ENCODE assay signal across 4 cellular contexts in the genomic region with DNA sequence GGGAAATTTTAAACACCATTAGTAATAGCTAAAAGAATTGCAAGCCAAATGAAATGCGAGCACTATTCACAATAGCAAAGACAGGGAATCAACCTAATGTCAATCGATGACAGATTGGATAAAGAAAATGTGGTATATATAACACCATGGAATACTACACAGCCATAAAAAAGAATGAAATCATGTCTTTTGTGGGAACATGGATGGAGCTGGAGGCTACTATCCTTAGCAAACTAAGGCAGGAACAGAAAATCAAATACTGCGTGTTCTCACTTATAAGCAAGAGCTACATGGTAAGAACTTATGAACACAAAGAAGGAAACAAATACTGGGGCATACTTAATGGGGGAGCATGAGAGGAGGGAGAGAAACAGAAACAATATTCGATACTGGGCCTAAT.
TF ChIP-seq lines count a peak whose summit lies in the region.

No MANE protein-coding gene starts in this region.

TF ChIP-seq in SK-N-SH treated with all-trans-retinoic acid at 6 μM for 48 hours, 23 proteins besides CTCF, POLR2A, EP300 and RAD21:
- TF ChIP-seq ZNF565 (CRISPR knock-in tag; conservative IDR thresholded peaks at IDR 0.05; ENCODE audit: low read depth) (no peak), ZNF8 (CRISPR knock-in tag; IDR thresholded peaks at IDR 0.05) (peak; percentile 56; the same call in 1 of the 2 replicates), ZFP30 (CRISPR knock-in tag; IDR thresholded peaks at IDR 0.05) (no peak), ISL1 (CRISPR knock-in tag; IDR thresholded peaks at IDR 0.05) (no peak), PPARA (CRISPR knock-in tag; IDR thresholded peaks at IDR 0.05; ENCODE audit: borderline replicate concordance) (no peak)
- TF ChIP-seq, protein P1, sequence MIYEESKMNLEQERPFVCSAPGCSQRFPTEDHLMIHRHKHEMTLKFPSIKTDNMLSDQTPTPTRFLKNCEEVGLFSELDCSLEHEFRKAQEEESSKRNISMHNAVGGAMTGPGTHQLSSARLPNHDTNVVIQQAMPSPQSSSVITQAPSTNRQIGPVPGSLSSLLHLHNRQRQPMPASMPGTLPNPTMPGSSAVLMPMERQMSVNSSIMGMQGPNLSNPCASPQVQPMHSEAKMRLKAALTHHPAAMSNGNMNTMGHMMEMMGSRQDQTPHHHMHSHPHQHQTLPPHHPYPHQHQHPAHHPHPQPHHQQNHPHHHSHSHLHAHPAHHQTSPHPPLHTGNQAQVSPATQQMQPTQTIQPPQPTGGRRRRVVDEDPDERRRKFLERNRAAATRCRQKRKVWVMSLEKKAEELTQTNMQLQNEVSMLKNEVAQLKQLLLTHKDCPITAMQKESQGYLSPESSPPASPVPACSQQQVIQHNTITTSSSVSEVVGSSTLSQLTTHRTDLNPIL (CRISPR knock-in tag; IDR thresholded peaks at IDR 0.05; ENCODE audit: low read depth) = no peak
- TF ChIP-seq, protein P2, sequence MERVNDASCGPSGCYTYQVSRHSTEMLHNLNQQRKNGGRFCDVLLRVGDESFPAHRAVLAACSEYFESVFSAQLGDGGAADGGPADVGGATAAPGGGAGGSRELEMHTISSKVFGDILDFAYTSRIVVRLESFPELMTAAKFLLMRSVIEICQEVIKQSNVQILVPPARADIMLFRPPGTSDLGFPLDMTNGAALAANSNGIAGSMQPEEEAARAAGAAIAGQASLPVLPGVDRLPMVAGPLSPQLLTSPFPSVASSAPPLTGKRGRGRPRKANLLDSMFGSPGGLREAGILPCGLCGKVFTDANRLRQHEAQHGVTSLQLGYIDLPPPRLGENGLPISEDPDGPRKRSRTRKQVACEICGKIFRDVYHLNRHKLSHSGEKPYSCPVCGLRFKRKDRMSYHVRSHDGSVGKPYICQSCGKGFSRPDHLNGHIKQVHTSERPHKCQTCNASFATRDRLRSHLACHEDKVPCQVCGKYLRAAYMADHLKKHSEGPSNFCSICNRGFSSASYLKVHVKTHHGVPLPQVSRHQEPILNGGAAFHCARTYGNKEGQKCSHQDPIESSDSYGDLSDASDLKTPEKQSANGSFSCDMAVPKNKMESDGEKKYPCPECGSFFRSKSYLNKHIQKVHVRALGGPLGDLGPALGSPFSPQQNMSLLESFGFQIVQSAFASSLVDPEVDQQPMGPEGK (CRISPR knock-in tag; IDR thresholded peaks at IDR 0.05; ENCODE audit: borderline replicate concordance) = no peak

TF ChIP-seq in SK-N-SH, 30 proteins besides CTCF, POLR2A, EP300 and RAD21:
- TF ChIP-seq JUND (IDR thresholded peaks at IDR 0.05) (no peak), MXI1 (IDR thresholded peaks at IDR 0.05; ENCODE audit: low read depth, low read length) (no peak), SMC3 (IDR thresholded peaks at IDR 0.05; ENCODE audit: low read depth, low read length) (no peak), EZH2phosphoT487 (IDR thresholded peaks at IDR 0.05; ENCODE audit: borderline replicate concordance, low read depth) (no peak), FOSL2 (IDR thresholded peaks at IDR 0.05; ENCODE audit: borderline replicate concordance, low read depth) (no peak), RCOR1 (IDR thresholded peaks at IDR 0.05; ENCODE audit: low read length) (no peak), RXRA (IDR thresholded peaks at IDR 0.05; ENCODE audit: borderline replicate concordance, low read depth) (no peak), TAF1 (IDR thresholded peaks at IDR 0.05; ENCODE audit: borderline replicate concordance, low read depth, low read length) (no peak), CHD2 (IDR thresholded peaks at IDR 0.05; ENCODE audit: low read length, partially characterized antibody) (no peak), MEF2A (IDR thresholded peaks at IDR 0.05; ENCODE audit: borderline replicate concordance, low read depth) (no peak)
- TF ChIP-seq, protein P3, sequence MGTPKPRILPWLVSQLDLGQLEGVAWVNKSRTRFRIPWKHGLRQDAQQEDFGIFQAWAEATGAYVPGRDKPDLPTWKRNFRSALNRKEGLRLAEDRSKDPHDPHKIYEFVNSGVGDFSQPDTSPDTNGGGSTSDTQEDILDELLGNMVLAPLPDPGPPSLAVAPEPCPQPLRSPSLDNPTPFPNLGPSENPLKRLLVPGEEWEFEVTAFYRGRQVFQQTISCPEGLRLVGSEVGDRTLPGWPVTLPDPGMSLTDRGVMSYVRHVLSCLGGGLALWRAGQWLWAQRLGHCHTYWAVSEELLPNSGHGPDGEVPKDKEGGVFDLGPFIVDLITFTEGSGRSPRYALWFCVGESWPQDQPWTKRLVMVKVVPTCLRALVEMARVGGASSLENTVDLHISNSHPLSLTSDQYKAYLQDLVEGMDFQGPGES (IDR thresholded peaks at IDR 0.05; ENCODE audit: low read depth, low read length) = no peak
- TF ChIP-seq, protein P4, sequence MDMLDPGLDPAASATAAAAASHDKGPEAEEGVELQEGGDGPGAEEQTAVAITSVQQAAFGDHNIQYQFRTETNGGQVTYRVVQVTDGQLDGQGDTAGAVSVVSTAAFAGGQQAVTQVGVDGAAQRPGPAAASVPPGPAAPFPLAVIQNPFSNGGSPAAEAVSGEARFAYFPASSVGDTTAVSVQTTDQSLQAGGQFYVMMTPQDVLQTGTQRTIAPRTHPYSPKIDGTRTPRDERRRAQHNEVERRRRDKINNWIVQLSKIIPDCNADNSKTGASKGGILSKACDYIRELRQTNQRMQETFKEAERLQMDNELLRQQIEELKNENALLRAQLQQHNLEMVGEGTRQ (IDR thresholded peaks at IDR 0.05; ENCODE audit: borderline replicate concordance, low read depth, low read length) = no peak

TF ChIP-seq in IMR-90, 13 proteins besides CTCF, POLR2A, EP300 and RAD21:
- TF ChIP-seq, protein P5, sequence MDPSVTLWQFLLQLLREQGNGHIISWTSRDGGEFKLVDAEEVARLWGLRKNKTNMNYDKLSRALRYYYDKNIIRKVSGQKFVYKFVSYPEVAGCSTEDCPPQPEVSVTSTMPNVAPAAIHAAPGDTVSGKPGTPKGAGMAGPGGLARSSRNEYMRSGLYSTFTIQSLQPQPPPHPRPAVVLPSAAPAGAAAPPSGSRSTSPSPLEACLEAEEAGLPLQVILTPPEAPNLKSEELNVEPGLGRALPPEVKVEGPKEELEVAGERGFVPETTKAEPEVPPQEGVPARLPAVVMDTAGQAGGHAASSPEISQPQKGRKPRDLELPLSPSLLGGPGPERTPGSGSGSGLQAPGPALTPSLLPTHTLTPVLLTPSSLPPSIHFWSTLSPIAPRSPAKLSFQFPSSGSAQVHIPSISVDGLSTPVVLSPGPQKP (IDR thresholded peaks at IDR 0.05; ENCODE audit: borderline replicate concordance, low read depth, low read length) = no peak
- no peak for TF ChIP-seq FOS (IDR thresholded peaks at IDR 0.05; ENCODE audit: low read depth, low read length)
- no peak for TF ChIP-seq RCOR1 (IDR thresholded peaks at IDR 0.05; ENCODE audit: insufficient replicate concordance, low read length)
- no peak for TF ChIP-seq MAZ (IDR thresholded peaks at IDR 0.05; ENCODE audit: borderline replicate concordance, low read depth, low read length)
- no peak for TF ChIP-seq MXI1 (IDR thresholded peaks at IDR 0.05; ENCODE audit: borderline replicate concordance, low read depth, low read length)
- TF ChIP-seq MAFK (IDR thresholded peaks at IDR 0.05; ENCODE audit: low read depth, low read length) = no peak
- no peak for TF ChIP-seq SMC3 (IDR thresholded peaks at IDR 0.05; ENCODE audit: low read depth, low read length)
- TF ChIP-seq, protein P4 (IDR thresholded peaks at IDR 0.05; ENCODE audit: low read depth, low read length) = no peak
- TF ChIP-seq CHD1 (IDR thresholded peaks at IDR 0.05; ENCODE audit: low read depth, low read length) = no peak
- no peak for TF ChIP-seq RFX5 (IDR thresholded peaks at IDR 0.05; ENCODE audit: low read depth, low read length)
- TF ChIP-seq BHLHE40 (IDR thresholded peaks at IDR 0.05; ENCODE audit: low read depth, low read length) = no peak
- TF ChIP-seq CEBPB (IDR thresholded peaks at IDR 0.05; ENCODE audit: low read depth, low read length) = no peak
- no peak for TF ChIP-seq NFE2L2 (IDR thresholded peaks at IDR 0.05; ENCODE audit: low read depth, low read length)

TF ChIP-seq in K562, 482 proteins besides CTCF, POLR2A, EP300 and RAD21 (continues in another document):
- TF ChIP-seq HIVEP1 (CRISPR knock-in tag; IDR thresholded peaks at IDR 0.05) (no peak), TRIM28 (IDR thresholded peaks at IDR 0.05) (no peak), MCM2 (IDR thresholded peaks at IDR 0.05; ENCODE audit: low read depth) (no peak), ZNF146 (CRISPR knock-in tag; IDR thresholded peaks at IDR 0.05; ENCODE audit: unreplicated experiment) (no peak), ZNF354B (CRISPR knock-in tag; IDR thresholded peaks at IDR 0.05) (no peak), NFYB (IDR thresholded peaks at IDR 0.05; ENCODE audit: extremely low read depth, insufficient read length) (no peak), MCM3 (IDR thresholded peaks at IDR 0.05) (no peak), MAFK (IDR thresholded peaks at IDR 0.05; ENCODE audit: low read length) (no peak), STAG1 (CRISPR knock-in tag; IDR thresholded peaks at IDR 0.05; ENCODE audit: borderline replicate concordance) (no peak), MEF2D (tag; conservative IDR thresholded peaks at IDR 0.05; ENCODE audit: low read depth) (no peak), STAT5A (IDR thresholded peaks at IDR 0.05; ENCODE audit: borderline replicate concordance, low read length) (no peak), ZNF764 (CRISPR knock-in tag; IDR thresholded peaks at IDR 0.05; ENCODE audit: low read depth) (no peak), CBX8 (IDR thresholded peaks at IDR 0.05; ENCODE audit: borderline replicate concordance, extremely low read depth, low read depth, low read length, poor library complexity, severe bottlenecking) (no peak)
- TF ChIP-seq, protein P6, sequence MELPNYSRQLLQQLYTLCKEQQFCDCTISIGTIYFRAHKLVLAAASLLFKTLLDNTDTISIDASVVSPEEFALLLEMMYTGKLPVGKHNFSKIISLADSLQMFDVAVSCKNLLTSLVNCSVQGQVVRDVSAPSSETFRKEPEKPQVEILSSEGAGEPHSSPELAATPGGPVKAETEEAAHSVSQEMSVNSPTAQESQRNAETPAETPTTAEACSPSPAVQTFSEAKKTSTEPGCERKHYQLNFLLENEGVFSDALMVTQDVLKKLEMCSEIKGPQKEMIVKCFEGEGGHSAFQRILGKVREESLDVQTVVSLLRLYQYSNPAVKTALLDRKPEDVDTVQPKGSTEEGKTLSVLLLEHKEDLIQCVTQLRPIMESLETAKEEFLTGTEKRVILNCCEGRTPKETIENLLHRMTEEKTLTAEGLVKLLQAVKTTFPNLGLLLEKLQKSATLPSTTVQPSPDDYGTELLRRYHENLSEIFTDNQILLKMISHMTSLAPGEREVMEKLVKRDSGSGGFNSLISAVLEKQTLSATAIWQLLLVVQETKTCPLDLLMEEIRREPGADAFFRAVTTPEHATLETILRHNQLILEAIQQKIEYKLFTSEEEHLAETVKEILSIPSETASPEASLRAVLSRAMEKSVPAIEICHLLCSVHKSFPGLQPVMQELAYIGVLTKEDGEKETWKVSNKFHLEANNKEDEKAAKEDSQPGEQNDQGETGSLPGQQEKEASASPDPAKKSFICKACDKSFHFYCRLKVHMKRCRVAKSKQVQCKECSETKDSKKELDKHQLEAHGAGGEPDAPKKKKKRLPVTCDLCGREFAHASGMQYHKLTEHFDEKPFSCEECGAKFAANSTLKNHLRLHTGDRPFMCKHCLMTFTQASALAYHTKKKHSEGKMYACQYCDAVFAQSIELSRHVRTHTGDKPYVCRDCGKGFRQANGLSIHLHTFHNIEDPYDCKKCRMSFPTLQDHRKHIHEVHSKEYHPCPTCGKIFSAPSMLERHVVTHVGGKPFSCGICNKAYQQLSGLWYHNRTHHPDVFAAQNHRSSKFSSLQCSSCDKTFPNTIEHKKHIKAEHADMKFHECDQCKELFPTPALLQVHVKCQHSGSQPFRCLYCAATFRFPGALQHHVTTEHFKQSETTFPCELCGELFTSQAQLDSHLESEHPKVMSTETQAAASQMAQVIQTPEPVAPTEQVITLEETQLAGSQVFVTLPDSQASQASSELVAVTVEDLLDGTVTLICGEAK (IDR thresholded peaks at IDR 0.05) = no peak
- TF ChIP-seq, protein P6 (CRISPR knock-in tag; IDR thresholded peaks at IDR 0.05) = no peak
